16 cellular contexts compared by ENCODE assay signal in the genomic region with DNA sequence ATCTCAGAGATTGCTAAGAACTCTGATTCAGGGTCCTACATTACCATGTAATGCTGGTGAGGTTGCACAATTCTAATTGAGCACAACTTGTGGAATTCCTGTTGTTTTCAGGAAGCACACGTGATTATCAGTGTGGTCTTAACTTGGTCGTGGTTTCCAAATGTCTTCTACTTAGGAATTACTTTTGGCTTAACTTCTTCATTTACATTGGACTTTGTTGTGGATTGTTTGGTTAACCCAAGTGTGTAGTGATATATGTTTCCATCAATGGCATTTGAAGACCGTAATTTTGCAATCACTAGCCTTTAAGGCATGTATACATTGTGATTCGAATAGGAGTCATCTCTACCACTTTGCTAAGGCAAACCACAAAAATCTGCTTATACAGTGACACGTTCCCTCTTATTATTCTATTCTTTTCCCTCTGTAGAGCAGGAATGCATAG.
A peak's percentile ranks its signal among the peaks of the same experiment; 100 is the strongest.
DNase-seq lines count a peak whose midpoint lies in the region; ATAC-seq, FAIRE-seq and TF ChIP-seq lines count a peak whose summit lies in the region.
"Had no signal": no experiment of that assay in that cellular context is flagged by ENCODE, and none has a peak within 500 bp of the region (broad histone marks: within the 10 kb centered on the region; RNA-seq: fewer than 3 reads in every experiment).

No MANE protein-coding gene starts in this region.

- WGBS in A549 (ENCODE audit: missing lambda C conversion rate), result 8% methylated on average over 5 of the region's 5 CpGs
- WGBS in heart right ventricle, 2 donors, result 79 to 87% methylated on average over 5 of the region's 5 CpGs
- 79 to 81% (median 80%) methylated on average over 5 of the region's 5 CpGs for WGBS in adrenal gland, 4 donors

- intact Hi-C loops in heart right ventricle (cut with DNase I) (no loop called here), lower lobe of right lung (cut with DNase I) (no loop called here), adrenal gland (cut with DNase I) (no loop called here)

- peaks cover 44% of the 10 kb centered on the region for H3K4me1 ChIP-seq in A549
- H3K4me1 ChIP-seq in fibroblast of lung (ENCODE audit: control insufficient read depth, extremely low read depth, insufficient read depth, low read length), result peaks cover 17% of the 10 kb centered on the region
- peaks cover 0 to 15% (median 0%) of the 10 kb centered on the region in 9 donors for H3K4me1 ChIP-seq in heart right ventricle
- H3K4me1 ChIP-seq in lower lobe of right lung, result peaks cover 4% of the 10 kb centered on the region
- no peaks in the 10 kb centered on the region for H3K4me1 ChIP-seq in adrenal gland (replicated peaks in 1 of 2)

- H3K36me3 ChIP-seq in fibroblast of lung (ENCODE audit: control insufficient read depth, insufficient read depth, low read length), result no peaks in the 10 kb centered on the region
- H3K36me3 ChIP-seq in heart right ventricle, result no peaks in the 10 kb centered on the region
- H3K36me3 ChIP-seq in lower lobe of right lung, result no peaks in the 10 kb centered on the region
- H3K36me3 ChIP-seq in adrenal gland (replicated peaks in 1 of 2), result no peaks in the 10 kb centered on the region
- H3K36me3 ChIP-seq: sigmoid colon, transverse colon had no signal

- no peaks in the 10 kb centered on the region for H3K9me3 ChIP-seq in A549
- H3K9me3 ChIP-seq in fibroblast of lung (ENCODE audit: control insufficient read depth, insufficient read depth, low read depth, low read length), result no peaks in the 10 kb centered on the region
- no peaks in the 10 kb centered on the region for H3K9me3 ChIP-seq in heart right ventricle
- H3K9me3 ChIP-seq in lower lobe of right lung, result no peaks in the 10 kb centered on the region
- peaks cover 0 to 5% (median 0%) of the 10 kb centered on the region in 3 donors for H3K9me3 ChIP-seq in adrenal gland (replicated peaks in 1 of 3)
- H3K9me3 ChIP-seq: sigmoid colon, transverse colon had no signal

- H3K4me3 ChIP-seq in A549 (no peak overlapping the region), fibroblast of lung (replicated peaks in 1 of 4; ENCODE audit: control extremely low read depth in 1 of 4, insufficient read depth in 1 of 4, low read depth in 3 of 4, low read length in 4 of 4) (no peak overlapping the region), heart right ventricle (no peak overlapping the region), lower lobe of right lung (no peak overlapping the region), adrenal gland (no peak overlapping the region)
- H3K4me3 ChIP-seq: sigmoid colon, transverse colon had no signal

- H3K27me3 ChIP-seq in fibroblast of lung (ENCODE audit: control insufficient read depth, insufficient read depth, low read length), result no peaks in the 10 kb centered on the region
- H3K27me3 ChIP-seq in heart right ventricle, result no peaks in the 10 kb centered on the region
- H3K27me3 ChIP-seq in lower lobe of right lung (ENCODE audit: low read depth), result no peaks in the 10 kb centered on the region
- H3K27me3 ChIP-seq in adrenal gland, result no peaks in the 10 kb centered on the region
- H3K27me3 ChIP-seq: sigmoid colon, transverse colon had no signal

- TF ChIP-seq EP300 in A549 (IDR thresholded peaks at IDR 0.05), result peak in 1 of 2 experiments; percentile 78; a peak in 2 of 5 replicates

- no peak overlapping the region for H3K9ac ChIP-seq in fibroblast of lung (ENCODE audit: insufficient read depth, low read length)

- H3K4me2 ChIP-seq in A549 (peak overlapping the region; percentile 39), fibroblast of lung (ENCODE audit: extremely low read depth, insufficient read depth, low read length) (peak overlapping the region; percentile 17)

- peak in 1 of 2 experiments; percentile 49; a peak in 3 of 6 replicates for ATAC-seq in A549
- no peak for ATAC-seq in GM18861 (IDR thresholded peaks at IDR 0.05; ENCODE audit: unreplicated experiment)
- no peak for ATAC-seq in heart right ventricle
- no peak for ATAC-seq in lower lobe of right lung
- ATAC-seq: T-helper 17 cell had no signal

- no peak overlapping the region for H2AFZ ChIP-seq in fibroblast of lung (ENCODE audit: low read length)

- H3K27ac ChIP-seq in A549, result peak overlapping the region; percentile 54 to 84
- no peak overlapping the region for H3K27ac ChIP-seq in RWPE1
- H3K27ac ChIP-seq in fibroblast of lung (ENCODE audit: insufficient read depth, low read length), result peak overlapping the region; percentile 81
- H3K27ac ChIP-seq in heart right ventricle, result no peak overlapping the region
- H3K27ac ChIP-seq in lower lobe of right lung, result no peak overlapping the region
- no peak overlapping the region for H3K27ac ChIP-seq in adrenal gland
- H3K27ac ChIP-seq: sigmoid colon, transverse colon had no signal

- TF ChIP-seq POLR2A in A549 (IDR thresholded peaks at IDR 0.05; ENCODE audit: low read length) (no peak), adrenal gland (IDR thresholded peaks at IDR 0.05) (no peak)

- POLR2A ChIA-PET in A549 (lab: Yijun Ruan, JAX), result interaction anchor here (1.5 kb wide), 1 partner anchor 226 kb away, joined by 4 read pairs; no protein-coding TSS in a partner anchor
- POLR2A ChIA-PET in RWPE1 (lab: Yijun Ruan, JAX; ENCODE audit: low non-redundant PET), result interaction anchor here (0.7 kb wide), 1 partner anchor 603 kb away, joined by 4 read pairs; no protein-coding TSS in a partner anchor

- no peaks in the 10 kb centered on the region for H4K20me1 ChIP-seq in fibroblast of lung (ENCODE audit: control insufficient read depth, extremely low read depth, insufficient read depth, low read length)

- TF ChIP-seq CTCF in A549 (IDR thresholded peaks at IDR 0.05) (no peak), RWPE1 (conservative IDR thresholded peaks at IDR 0.05; ENCODE audit: low read depth) (no peak), fibroblast of lung (conservative IDR thresholded peaks at IDR 0.05 in 1 of 2, IDR thresholded peaks at IDR 0.05 in 1 of 2; ENCODE audit: low read depth in 1 of 2, low read length in 2 of 2) (no peak), heart right ventricle (IDR thresholded peaks at IDR 0.05) (no peak), lower lobe of right lung (IDR thresholded peaks at IDR 0.05) (no peak), adrenal gland (IDR thresholded peaks at IDR 0.05) (no peak)

- CTCF ChIA-PET in A549 (lab: Yijun Ruan, JAX), result no interaction called here
- CTCF ChIA-PET in RWPE1 (lab: Yijun Ruan, JAX), result interaction anchor here (0.6 to 0.7 kb wide), 2 partner anchors 20 to 22 kb away, joined by 3 to 4 read pairs; no protein-coding TSS in a partner anchor

- peak; percentile 43 for FAIRE-seq in A549 (lab: Jason Lieb, UNC)

- DNase-seq in A549 (ENCODE audit: low read depth in 1 of 2, low spot score in 1 of 2), result peak in 1 of 2 experiments; percentile 65
- peak; percentile 96 for DNase-seq in HCEC 1CT
- DNase-seq in RWPE1 (ENCODE audit: low spot score), result peak; percentile 73
- DNase-seq in fibroblast of lung (ENCODE audit: low read depth in 2 of 2), result peak; percentile 93 to 97
- no peak for DNase-seq in heart right ventricle
- DNase-seq in lower lobe of right lung, result no peak
- DNase-seq in adrenal gland, result no peak
- DNase-seq: activated naive CD4-positive, alpha-beta T cell treated with anti-CD3 and anti-CD28 coated beads, Interleukin-2, amount 10 ng/mL, durations not matched to agents 7 days and 5 days; effector CD4-positive, alpha-beta T cell; GDM1; NCI-H1694; NK-92 treated with Interleukin-12 subunit alpha and Interleukin-12 subunit beta, amount 100 ng/mL, for 24 hours; sigmoid colon; T-helper 17 cell; transverse colon had no signal

- TF ChIP-seq RAD21 in A549 (conservative IDR thresholded peaks at IDR 0.05 in 1 of 2, IDR thresholded peaks at IDR 0.05 in 1 of 2), result peak in 1 of 2 experiments; percentile 30; a peak in 1 of 5 replicates

- no peaks in the 10 kb centered on the region for H3K79me2 ChIP-seq in fibroblast of lung (ENCODE audit: control insufficient read depth, insufficient read depth, low read length)

TF ChIP-seq in A549, 52 proteins besides CTCF, POLR2A, EP300 and RAD21 (continues in another document):
- TF ChIP-seq JUN (IDR thresholded peaks at IDR 0.05), result peak in 1 of 2 experiments; percentile 58; a peak in 2 of 5 replicates
- TF ChIP-seq GATA3 (IDR thresholded peaks at IDR 0.05; ENCODE audit: borderline replicate concordance), result peak; percentile 94
- TF ChIP-seq, protein P1, sequence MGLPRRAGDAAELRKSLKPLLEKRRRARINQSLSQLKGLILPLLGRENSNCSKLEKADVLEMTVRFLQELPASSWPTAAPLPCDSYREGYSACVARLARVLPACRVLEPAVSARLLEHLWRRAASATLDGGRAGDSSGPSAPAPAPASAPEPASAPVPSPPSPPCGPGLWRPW (IDR thresholded peaks at IDR 0.05), result no peak
- TF ChIP-seq, protein P2, sequence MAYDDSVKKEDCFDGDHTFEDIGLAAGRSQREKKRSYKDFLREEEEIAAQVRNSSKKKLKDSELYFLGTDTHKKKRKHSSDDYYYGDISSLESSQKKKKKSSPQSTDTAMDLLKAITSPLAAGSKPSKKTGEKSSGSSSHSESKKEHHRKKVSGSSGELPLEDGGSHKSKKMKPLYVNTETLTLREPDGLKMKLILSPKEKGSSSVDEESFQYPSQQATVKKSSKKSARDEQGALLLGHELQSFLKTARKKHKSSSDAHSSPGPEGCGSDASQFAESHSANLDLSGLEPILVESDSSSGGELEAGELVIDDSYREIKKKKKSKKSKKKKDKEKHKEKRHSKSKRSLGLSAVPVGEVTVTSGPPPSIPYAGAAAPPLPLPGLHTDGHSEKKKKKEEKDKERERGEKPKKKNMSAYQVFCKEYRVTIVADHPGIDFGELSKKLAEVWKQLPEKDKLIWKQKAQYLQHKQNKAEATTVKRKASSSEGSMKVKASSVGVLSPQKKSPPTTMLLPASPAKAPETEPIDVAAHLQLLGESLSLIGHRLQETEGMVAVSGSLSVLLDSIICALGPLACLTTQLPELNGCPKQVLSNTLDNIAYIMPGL (CRISPR knock-in tag; IDR thresholded peaks at IDR 0.05; ENCODE audit: borderline replicate concordance), result no peak
- TF ChIP-seq, protein P3, sequence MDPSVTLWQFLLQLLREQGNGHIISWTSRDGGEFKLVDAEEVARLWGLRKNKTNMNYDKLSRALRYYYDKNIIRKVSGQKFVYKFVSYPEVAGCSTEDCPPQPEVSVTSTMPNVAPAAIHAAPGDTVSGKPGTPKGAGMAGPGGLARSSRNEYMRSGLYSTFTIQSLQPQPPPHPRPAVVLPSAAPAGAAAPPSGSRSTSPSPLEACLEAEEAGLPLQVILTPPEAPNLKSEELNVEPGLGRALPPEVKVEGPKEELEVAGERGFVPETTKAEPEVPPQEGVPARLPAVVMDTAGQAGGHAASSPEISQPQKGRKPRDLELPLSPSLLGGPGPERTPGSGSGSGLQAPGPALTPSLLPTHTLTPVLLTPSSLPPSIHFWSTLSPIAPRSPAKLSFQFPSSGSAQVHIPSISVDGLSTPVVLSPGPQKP (IDR thresholded peaks at IDR 0.05; ENCODE audit: low read depth, low read length), result no peak
- TF ChIP-seq RCOR1 (IDR thresholded peaks at IDR 0.05; ENCODE audit: low read depth, low read length), result no peak
- TF ChIP-seq FOSB (CRISPR knock-in tag; IDR thresholded peaks at IDR 0.05), result no peak
- no peak for TF ChIP-seq MAFK (IDR thresholded peaks at IDR 0.05; ENCODE audit: partially characterized antibody)

Comparison
In these comparisons a context has a peak if more than half of its experiments do, and no peak if none do; other contexts are left out.
1. DNase-seq: peak in HCEC 1CT (single experiment), RWPE1 (single experiment) and fibroblast of lung (2 of 2); none in heart right ventricle (0 of 2), lower lobe of right lung (single experiment) and adrenal gland (0 of 7).
2. H3K27ac ChIP-seq: peak in A549 (2 of 2) and fibroblast of lung (single experiment); none in RWPE1 (single experiment), heart right ventricle (0 of 10), lower lobe of right lung (single experiment) and adrenal gland (0 of 5).